ENCODE assay signal across 1 cellular context in the genomic region with DNA sequence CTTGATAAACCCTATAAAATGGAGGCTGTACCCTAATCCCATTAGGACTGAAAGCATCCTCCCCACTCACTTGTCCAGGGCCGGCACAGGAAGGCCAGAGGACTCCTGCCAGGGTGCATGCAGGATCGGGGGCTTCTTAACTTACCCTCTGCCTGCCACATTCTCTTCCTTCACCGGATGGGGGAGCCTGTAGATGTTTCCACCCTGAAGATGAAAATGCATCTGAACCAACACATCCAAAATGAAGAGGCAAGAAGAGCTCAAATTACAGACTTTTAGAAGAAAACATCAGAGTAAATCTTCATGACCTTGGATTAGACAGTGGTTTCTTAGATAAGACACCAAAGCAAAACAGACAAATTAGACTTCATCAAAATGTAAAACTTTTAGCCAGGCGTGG.
TF ChIP-seq lines count a peak whose summit lies in the region.

No MANE protein-coding gene starts in this region.

TF ChIP-seq in GM23338, 12 proteins besides CTCF, POLR2A, EP300 and RAD21 (continued from another document):
- TF ChIP-seq, protein P1, sequence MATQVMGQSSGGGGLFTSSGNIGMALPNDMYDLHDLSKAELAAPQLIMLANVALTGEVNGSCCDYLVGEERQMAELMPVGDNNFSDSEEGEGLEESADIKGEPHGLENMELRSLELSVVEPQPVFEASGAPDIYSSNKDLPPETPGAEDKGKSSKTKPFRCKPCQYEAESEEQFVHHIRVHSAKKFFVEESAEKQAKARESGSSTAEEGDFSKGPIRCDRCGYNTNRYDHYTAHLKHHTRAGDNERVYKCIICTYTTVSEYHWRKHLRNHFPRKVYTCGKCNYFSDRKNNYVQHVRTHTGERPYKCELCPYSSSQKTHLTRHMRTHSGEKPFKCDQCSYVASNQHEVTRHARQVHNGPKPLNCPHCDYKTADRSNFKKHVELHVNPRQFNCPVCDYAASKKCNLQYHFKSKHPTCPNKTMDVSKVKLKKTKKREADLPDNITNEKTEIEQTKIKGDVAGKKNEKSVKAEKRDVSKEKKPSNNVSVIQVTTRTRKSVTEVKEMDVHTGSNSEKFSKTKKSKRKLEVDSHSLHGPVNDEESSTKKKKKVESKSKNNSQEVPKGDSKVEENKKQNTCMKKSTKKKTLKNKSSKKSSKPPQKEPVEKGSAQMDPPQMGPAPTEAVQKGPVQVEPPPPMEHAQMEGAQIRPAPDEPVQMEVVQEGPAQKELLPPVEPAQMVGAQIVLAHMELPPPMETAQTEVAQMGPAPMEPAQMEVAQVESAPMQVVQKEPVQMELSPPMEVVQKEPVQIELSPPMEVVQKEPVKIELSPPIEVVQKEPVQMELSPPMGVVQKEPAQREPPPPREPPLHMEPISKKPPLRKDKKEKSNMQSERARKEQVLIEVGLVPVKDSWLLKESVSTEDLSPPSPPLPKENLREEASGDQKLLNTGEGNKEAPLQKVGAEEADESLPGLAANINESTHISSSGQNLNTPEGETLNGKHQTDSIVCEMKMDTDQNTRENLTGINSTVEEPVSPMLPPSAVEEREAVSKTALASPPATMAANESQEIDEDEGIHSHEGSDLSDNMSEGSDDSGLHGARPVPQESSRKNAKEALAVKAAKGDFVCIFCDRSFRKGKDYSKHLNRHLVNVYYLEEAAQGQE (IDR thresholded peaks at IDR 0.05; ENCODE audit: unreplicated experiment) = no peak
